16 cellular contexts compared by ENCODE assay signal in genomic region chr17:49908782-49909714, GRCh38. TPM values are rescaled to one million over a fixed set of nuclear protein-coding genes. Genes with fewer than 3 reads are reported as not detected.
DNase-seq lines count a peak whose midpoint lies in the region; ATAC-seq and TF ChIP-seq lines count a peak whose summit lies in the region.
"Had no signal": no experiment of that assay in that cellular context is flagged by ENCODE, and none has a peak within 500 bp of the region (broad histone marks: within the 10 kb centered on the region; RNA-seq: fewer than 3 reads in every experiment).

No MANE protein-coding gene starts in this region.

- TF ChIP-seq EP300 in SK-N-SH (IDR thresholded peaks at IDR 0.05; ENCODE audit: borderline replicate concordance in 1 of 2, low read depth in 1 of 2, low read length in 1 of 2), result no peak

- no peaks in the 10 kb centered on the region for H3K36me3 Mint-ChIP-seq in activated CD8-positive, alpha-beta T cell treated with anti-CD3 and anti-CD28 coated beads, Interleukin-2, amount 10 ng/mL, durations not matched to agents 7 days and 5 days (ENCODE audit: low read depth)

- no peak for TF ChIP-seq RAD21 in SK-N-SH (IDR thresholded peaks at IDR 0.05; ENCODE audit: low read length)

- H2BK12ac ChIP-seq in trophoblast cell (ENCODE audit: low read length), result peak overlapping the region; percentile 52

- H3K9me3 ChIP-seq in HEK293 (ENCODE audit: control insufficient read depth, insufficient read depth, low read depth, low read length) (no peaks in the 10 kb centered on the region), SK-N-SH (no peaks in the 10 kb centered on the region), iPS-18c (ENCODE audit: control insufficient read depth, insufficient read depth, low read length) (peaks cover 2% of the 10 kb centered on the region), trophoblast cell (ENCODE audit: insufficient read depth, low read depth, low read length) (no peaks in the 10 kb centered on the region)
- H3K9me3 ChIP-seq: BE2C had no signal

- H3K4me3 ChIP-seq in HEK293 (ENCODE audit: low read depth, low read length), result no peak overlapping the region
- no peak overlapping the region for H3K4me3 ChIP-seq in SK-N-SH (ENCODE audit: low read depth in 2 of 2, low read length in 1 of 2)
- 0 out of 2 replicates have a peak overlapping the region, but pooled peaks have one; percentile 57 for H3K4me3 ChIP-seq in iPS-18c (ENCODE audit: insufficient read depth, low read depth, low read length)
- peak overlapping the region; percentile 13 for H3K4me3 ChIP-seq in trophoblast cell (ENCODE audit: low read depth, low read length)

- H4K12ac ChIP-seq in trophoblast cell (ENCODE audit: low read depth, low read length), result no peak overlapping the region

- peaks cover 3% of the 10 kb centered on the region; the same call in 1 of the 2 replicates for H4K20me1 ChIP-seq in SK-N-SH (ENCODE audit: insufficient read depth)

- DNase-seq in SK-N-SH (no peak), trophoblast cell (no peak), NCI-H2107 treated with DMSO at 0.1 percent for 48 hours (lab: John Stamatoyannopoulos, UW; ENCODE audit: unreplicated experiment) (no peak), NCI-H187 (lab: John Stamatoyannopoulos, UW) (no peak), putamen (ENCODE audit: low spot score) (no peak)
- no peak for DNase-seq in activated CD8-positive, alpha-beta T cell treated with anti-CD3 and anti-CD28 coated beads, Interleukin-2, amount 10 ng/mL, durations not matched to agents 7 days and 5 days
- DNase-seq: BE2C; CD8-positive, alpha-beta memory T cell; IMR-90; Kasumi-1; NCI-H1105 treated with DMSO at 0.1 percent for 48 hours; NCI-H2029; NCI-H226; SHP77 treated with DMSO at 0.1 percent for 48 hours had no signal

- H2AK5ac ChIP-seq in trophoblast cell (ENCODE audit: low read length), result peak overlapping the region; percentile 25

- no peak overlapping the region for H3K23ac ChIP-seq in trophoblast cell (ENCODE audit: low read length)

- TF ChIP-seq CTCF in HEK293 (tag by site-specific recombination; IDR thresholded peaks at IDR 0.05) (no peak), SK-N-SH (IDR thresholded peaks at IDR 0.05) (no peak)

- H3K9me2 ChIP-seq in SK-N-SH, result no peaks in the 10 kb centered on the region

- CTCF ChIA-PET in HEK293 (lab: Yijun Ruan, JAX) (interaction anchor here (0.6 to 4.4 kb wide), 6 partner anchors 26 to 89 kb away, joined by 3 to 38 read pairs (median 4); partner anchors contain the start of gene DLX3), SK-N-SH (lab: Yijun Ruan, JAX) (interaction anchor here (0.6 to 7.1 kb wide), 17 partner anchors 10 to 1530 kb away, joined by 3 to 83 read pairs (median 6); partner anchors contain the start of gene DLX3)
- CTCF ChIA-PET in activated CD8-positive, alpha-beta T cell treated with anti-CD3 and anti-CD28 coated beads, Interleukin-2, amount 10 ng/mL, durations not matched to agents 7 days and 5 days (lab: Charles Lee), result interaction anchor here (2.8 to 3.8 kb wide), 2 partner anchors 28 to 88 kb away, joined by 9 to 22 read pairs; no protein-coding TSS in a partner anchor

- H3K18ac ChIP-seq in trophoblast cell (ENCODE audit: low read length), result peak overlapping the region; percentile 36

- H2AFZ ChIP-seq in SK-N-SH (ENCODE audit: low read depth) (no peak overlapping the region), trophoblast cell (ENCODE audit: insufficient read depth, low read length, poor library complexity) (peak overlapping the region; percentile 18)

- H3K27ac ChIP-seq in HEK293 (ENCODE audit: extremely low read depth, low read depth, low read length), result no peak overlapping the region
- H3K27ac ChIP-seq in SK-N-SH (ENCODE audit: low read depth in 2 of 2, low read length in 1 of 2), result no peak overlapping the region
- no peak overlapping the region for H3K27ac ChIP-seq in trophoblast cell (ENCODE audit: low read depth, low read length)

- H3K4ac ChIP-seq in trophoblast cell (ENCODE audit: low read depth, low read length), result peak overlapping the region; percentile 17

- H3K27me3 ChIP-seq in SK-N-SH (ENCODE audit: insufficient read depth), result peaks cover 93% of the 10 kb centered on the region
- H3K27me3 ChIP-seq in trophoblast cell (ENCODE audit: insufficient read depth, low read length), result peaks cover 11% of the 10 kb centered on the region

- H4K8ac ChIP-seq in trophoblast cell (ENCODE audit: low read depth, low read length), result peak overlapping the region; percentile 31

- H3K36me3 ChIP-seq in HEK293 (ENCODE audit: control insufficient read depth in 2 of 2, insufficient read depth in 1 of 2, low read length in 2 of 2) (no peaks in the 10 kb centered on the region), SK-N-SH (replicated peaks in 1 of 2; ENCODE audit: control insufficient read depth in 1 of 2, insufficient read depth in 2 of 2, low read length in 1 of 2) (no peaks in the 10 kb centered on the region), trophoblast cell (ENCODE audit: control insufficient read depth in 1 of 2, insufficient read depth in 2 of 2, low read length in 2 of 2) (no peaks in the 10 kb centered on the region)
- H3K36me3 ChIP-seq: BE2C had no signal

- H3K9ac ChIP-seq in SK-N-SH, result no peak overlapping the region
- no peak overlapping the region for H3K9ac ChIP-seq in trophoblast cell (ENCODE audit: low read length)

- WGBS in SK-N-SH (ENCODE audit: low lambda C conversion rate), result 40% methylated on average over 22 of the region's 23 CpGs
- WGBS in trophoblast cell (ENCODE audit: extremely low coverage, insufficient coverage, insufficient read length), result no CpG with 5 or more reads among the region's 23 CpGs

- peak overlapping the region; percentile 35 for H2BK120ac ChIP-seq in trophoblast cell (ENCODE audit: insufficient read depth, low read length, poor library complexity)

- peak overlapping the region; percentile 34 for H4K91ac ChIP-seq in trophoblast cell (ENCODE audit: low read depth, low read length)

- no peaks in the 10 kb centered on the region for H3F3A ChIP-seq in SK-N-SH (replicated peaks; ENCODE audit: insufficient read depth)

- POLR2A ChIA-PET in HEK293 (lab: Yijun Ruan, JAX), result interaction anchor here (0.6 kb wide), 1 partner anchor 232 kb away, joined by 4 read pairs; no protein-coding TSS in a partner anchor
- POLR2A ChIA-PET in SK-N-SH (lab: Yijun Ruan, JAX), result no interaction called here
- POLR2A ChIA-PET in activated CD8-positive, alpha-beta T cell treated with anti-CD3 and anti-CD28 coated beads, Interleukin-2, amount 10 ng/mL, durations not matched to agents 7 days and 5 days (lab: Charles Lee), result no interaction called here

- peak overlapping the region; percentile 27 for H3K14ac ChIP-seq in trophoblast cell (ENCODE audit: low read length)

- no peak overlapping the region for H2BK5ac ChIP-seq in trophoblast cell (ENCODE audit: low read depth, low read length, poor library complexity)

- ATAC-seq in activated CD8-positive, alpha-beta T cell treated with anti-CD3 and anti-CD28 coated beads, Interleukin-2, amount 10 ng/mL, durations not matched to agents 7 days and 5 days, result no peak

- H3K4me1 ChIP-seq in HEK293 (ENCODE audit: control insufficient read depth, insufficient read depth, low read length), result no peaks in the 10 kb centered on the region
- peaks cover 0 to 3% of the 10 kb centered on the region in 2 experiments; a peak in 1 of 4 replicates for H3K4me1 ChIP-seq in SK-N-SH (ENCODE audit: control insufficient read depth in 1 of 2, insufficient read depth in 2 of 2, low read depth in 1 of 2, low read length in 1 of 2)
- peaks cover 11 to 28% of the 10 kb centered on the region in 2 experiments for H3K4me1 ChIP-seq in trophoblast cell (ENCODE audit: control insufficient read depth in 1 of 2, insufficient read depth in 2 of 2, low read length in 2 of 2)
- H3K4me1 ChIP-seq: BE2C had no signal

- no peaks in the 10 kb centered on the region for H3K79me2 ChIP-seq in SK-N-SH (ENCODE audit: insufficient read depth)
- H3K79me2 ChIP-seq in trophoblast cell (ENCODE audit: control insufficient read depth, insufficient read depth, low read length, poor library complexity), result peaks cover 4% of the 10 kb centered on the region

- H3K4me2 ChIP-seq in SK-N-SH (no peak overlapping the region), trophoblast cell (ENCODE audit: low read length) (no peak overlapping the region)

- no peak overlapping the region for H3K4me3 Mint-ChIP-seq in activated CD8-positive, alpha-beta T cell treated with anti-CD3 and anti-CD28 coated beads, Interleukin-2, amount 10 ng/mL, durations not matched to agents 7 days and 5 days

- no peak overlapping the region for H3K27ac Mint-ChIP-seq in activated CD8-positive, alpha-beta T cell treated with anti-CD3 and anti-CD28 coated beads, Interleukin-2, amount 10 ng/mL, durations not matched to agents 7 days and 5 days

- H3K9me3 Mint-ChIP-seq in activated CD8-positive, alpha-beta T cell treated with anti-CD3 and anti-CD28 coated beads, Interleukin-2, amount 10 ng/mL, durations not matched to agents 7 days and 5 days (ENCODE audit: insufficient read depth), result no peaks in the 10 kb centered on the region

- peaks cover 34% of the 10 kb centered on the region for H3K79me1 ChIP-seq in trophoblast cell (ENCODE audit: low read length)

- peaks cover 57% of the 10 kb centered on the region for H3K27me3 Mint-ChIP-seq in activated CD8-positive, alpha-beta T cell treated with anti-CD3 and anti-CD28 coated beads, Interleukin-2, amount 10 ng/mL, durations not matched to agents 7 days and 5 days (ENCODE audit: low read depth)

- peaks cover 4% of the 10 kb centered on the region for H3K4me1 Mint-ChIP-seq in activated CD8-positive, alpha-beta T cell treated with anti-CD3 and anti-CD28 coated beads, Interleukin-2, amount 10 ng/mL, durations not matched to agents 7 days and 5 days (ENCODE audit: low read depth)

TF ChIP-seq in HEK293, 187 proteins besides CTCF, POLR2A, EP300 and RAD21 (continues in another document):
- TF ChIP-seq ZNF521 (tag by site-specific recombination; IDR thresholded peaks at IDR 0.05) (no peak), GLI4 (tag by site-specific recombination; IDR thresholded peaks at IDR 0.05) (no peak), SP7 (tag by site-specific recombination; IDR thresholded peaks at IDR 0.05) (no peak), ZNF324 (tag by site-specific recombination; IDR thresholded peaks at IDR 0.05) (no peak), ZNF37A (tag by site-specific recombination; IDR thresholded peaks at IDR 0.05) (no peak)

RNA-seq across cellular contexts. Expression of gene DLX4, which starts 59.9 kb away (rescaled TPM):
- 0.03 and 0.10 TPM in 2 replicates for polyA plus RNA-seq in SK-N-SH (2012; rRNA removed)
- polyA plus RNA-seq in SK-N-SH (2012; cell fraction: cytosol; rRNA removed), result not detected in 2 replicates
- 0.11 and 0.14 TPM in 2 replicates for polyA plus RNA-seq in SK-N-SH (2012; cell fraction: nucleus; rRNA removed)
- 11.8 and 12.7 TPM in 2 replicates for polyA plus RNA-seq in trophoblast cell (2013)
- not detected for total RNA-seq in activated CD8-positive, alpha-beta T cell treated with anti-CD3 and anti-CD28 coated beads, Interleukin-2, amount 10 ng/mL, durations not matched to agents 7 days and 5 days
- total RNA-seq: IMR-90 had no signal
- polyA plus RNA-seq: CD8-positive, alpha-beta memory T cell; IMR-90 had no signal

Comparison
In these comparisons a context has a peak if more than half of its experiments do, and no peak if none do; other contexts are left out.
1. H3K4me3 ChIP-seq: peak in iPS-18c (single experiment) and trophoblast cell (single experiment); none in HEK293 (single experiment) and SK-N-SH (0 of 2).